24 cellular contexts compared by ENCODE assay signal in genomic region chr20:24682496-24683090, GRCh38.
"Had no signal": no experiment of that assay in that cellular context is flagged by ENCODE, and none has a peak within 500 bp of the region (broad histone marks: within the 10 kb centered on the region; RNA-seq: fewer than 3 reads in every experiment).

No MANE protein-coding gene starts in this region.

- H3K9me3 Mint-ChIP-seq: natural killer cell treated with Interleukin-12 subunit alpha and Interleukin-12 subunit beta and Interleukin-15 and Interleukin-18, amount 100 ng/mL, for 72 hours had no signal

- H2AFZ ChIP-seq: parathyroid adenoma had no signal

- H3K4me3 ChIP-seq: lung, tibial nerve had no signal

- H3K36me3 ChIP-seq: neutrophil, tibial nerve had no signal

- H3K9me3 ChIP-seq: neutrophil had no signal

- H3K79me2 ChIP-seq: parathyroid adenoma had no signal

- H3K27ac ChIP-seq: neutrophil, parathyroid adenoma, tibial nerve had no signal

- H3K4me3 Mint-ChIP-seq: activated naive CD8-positive, alpha-beta T cell; endodermal cell; mesothelial cell of epicardium; natural killer cell treated with Interleukin-12 subunit alpha and Interleukin-12 subunit beta and Interleukin-15 and Interleukin-18, amount 100 ng/mL, for 72 hours; T-cell had no signal

- H3K4me1 Mint-ChIP-seq: endodermal cell, mesothelial cell of epicardium, T-cell had no signal

- H3K4me1 ChIP-seq: tibial nerve had no signal

- H3K27ac Mint-ChIP-seq: activated naive CD8-positive, alpha-beta T cell; endodermal cell; mesothelial cell of epicardium; natural killer cell treated with Interleukin-12 subunit alpha and Interleukin-12 subunit beta and Interleukin-15 and Interleukin-18, amount 100 ng/mL, for 72 hours; T-cell had no signal

- DNase-seq: activated CD4-positive, CD25-positive, alpha-beta regulatory T cell; activated CD8-positive, alpha-beta memory T cell treated with anti-CD3 and anti-CD28 coated beads for 24 hours; activated CD8-positive, alpha-beta memory T cell treated with anti-CD3 and anti-CD28 coated beads, Interleukin-2, amount 50 U/mL, for 48 hours; activated T-cell treated with anti-CD3 and anti-CD28 coated beads, Interleukin-2, amount 50 U/mL, for 48 hours; endodermal cell; hypothalamus; stimulated activated CD4-positive, alpha-beta T cell treated with anti-CD3 and anti-CD28 coated beads, Interleukin-12 subunit alpha, Interleukin-12 subunit beta, amount 100 ng/mL, for 4 hours; stimulated activated CD4-positive, alpha-beta T cell treated with anti-CD3 and anti-CD28 coated beads, Interleukin-1b, Interleukin-23, amount 100 ng/mL, for 48 hours; stimulated activated CD8-positive, alpha-beta memory T cell treated with anti-CD3 and anti-CD28 coated beads, Interleukin-4, amount 100 ng/mL, for 48 hours; stimulated activated naive CD4-positive, alpha-beta T cell; T-cell; T-helper 9 cell had no signal

- H3K27me3 ChIP-seq: neutrophil, tibial nerve had no signal

- H3K9ac ChIP-seq: parathyroid adenoma had no signal

- FAIRE-seq: colon, frontal cortex, keratinocyte had no signal

- H3K27me3 Mint-ChIP-seq: activated naive CD8-positive, alpha-beta T cell had no signal

- H3K36me3 Mint-ChIP-seq: activated naive CD8-positive, alpha-beta T cell; mesothelial cell of epicardium; natural killer cell treated with Interleukin-12 subunit alpha and Interleukin-12 subunit beta and Interleukin-15 and Interleukin-18, amount 100 ng/mL, for 72 hours; T-cell had no signal

- ATAC-seq: left lobe of liver, SK-N-SH treated with all-trans-retinoic acid at 6 μM for 48 hours, T-cell had no signal
